ENCODE assay signal across 12 cellular contexts in the genomic region with DNA sequence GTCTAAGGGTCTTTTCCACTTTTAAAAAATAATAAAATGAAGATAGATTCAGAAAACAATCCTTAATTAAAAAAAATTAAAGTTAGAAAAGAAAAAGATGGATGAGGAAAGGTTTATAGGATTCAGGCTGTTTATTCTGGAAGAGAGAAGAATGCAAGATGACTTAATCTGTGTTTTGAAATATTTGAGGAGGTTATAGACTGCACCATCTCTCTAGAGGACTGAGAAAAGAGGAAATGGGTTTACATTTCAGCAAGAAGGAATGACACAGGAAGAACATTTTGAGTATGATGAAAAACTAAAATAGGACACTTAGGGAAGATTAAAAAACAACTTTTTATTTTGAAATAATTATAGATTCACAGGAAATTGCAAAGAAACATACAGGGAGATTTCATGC.
DNase-seq lines count a peak whose midpoint lies in the region; ATAC-seq and TF ChIP-seq lines count a peak whose summit lies in the region.
"Had no signal": no experiment of that assay in that cellular context is flagged by ENCODE, and none has a peak within 500 bp of the region (broad histone marks: within the 10 kb centered on the region; RNA-seq: fewer than 3 reads in every experiment).

No MANE protein-coding gene starts in this region.

- H3K9me2 ChIP-seq in OCI-LY7 (ENCODE audit: insufficient read depth, low read length) = no peaks in the 10 kb centered on the region

- no peak overlapping the region for H3K27ac ChIP-seq in OCI-LY7 (ENCODE audit: low read depth, low read length, poor library complexity, severe bottlenecking)
- no peak overlapping the region for H3K27ac ChIP-seq in lower lobe of right lung
- peak overlapping the region in 2 of 4 donors; percentile 58 to 70 for H3K27ac ChIP-seq in tibial nerve
- H3K27ac ChIP-seq: SJCRH30 had no signal

- no TSS peak for BruUV-seq in OCI-LY7 (replicated peaks; lab: Mats Ljungman, UMichigan)

- no peaks in the 10 kb centered on the region for H3K79me2 ChIP-seq in OCI-LY7 (ENCODE audit: insufficient read depth, low read depth, low read length)

- H3K9me3 ChIP-seq in OCI-LY7 (ENCODE audit: low read length) (no peaks in the 10 kb centered on the region), lower lobe of right lung (no peaks in the 10 kb centered on the region), tibial nerve (no peaks in the 10 kb centered on the region)

- DNase-seq in GM03348 (ENCODE audit: low spot score) (peak; percentile 70), OCI-LY7 (ENCODE audit: low spot score) (no peak), lower lobe of right lung (no peak), tibial nerve (ENCODE audit: low spot score in 2 of 2) (no peak), kidney glomerular epithelial cell (lab: John Stamatoyannopoulos, UW) (no peak)
- no peak for DNase-seq in stimulated activated CD4-positive, alpha-beta T cell treated with anti-CD3 and anti-CD28 coated beads, Interleukin-4, amount 100 ng/mL, for 1 hour
- DNase-seq: activated T-cell treated with anti-CD3 and anti-CD28 coated beads, Interleukin-2, amount 50 U/mL, for 72 hours; DMS 273 treated with DMSO at 0.1 percent for 48 hours; SJCRH30; stimulated activated CD4-positive, alpha-beta T cell treated with anti-CD3 and anti-CD28 coated beads, Interleukin-4, amount 100 ng/mL, for 4 hours had no signal

- H3K4me1 ChIP-seq in OCI-LY7 (ENCODE audit: insufficient read depth, low read length, poor library complexity, severe bottlenecking) (peaks cover 17% of the 10 kb centered on the region), lower lobe of right lung (peaks cover 17% of the 10 kb centered on the region), tibial nerve (peaks cover 0 to 52% (median 15%) of the 10 kb centered on the region in 4 donors)

- peak in 1 of 2 donors; percentile 61 for TF ChIP-seq EP300 in tibial nerve (IDR thresholded peaks at IDR 0.05)

- no peaks in the 10 kb centered on the region for H4K20me1 ChIP-seq in OCI-LY7 (ENCODE audit: insufficient read depth, low read length)

- intact Hi-C loops in OCI-LY7 (cut with micrococcal nuclease; ENCODE audit: unreplicated experiment) = no loop called here
- intact Hi-C loops in lower lobe of right lung (cut with DNase I) = no loop called here

- H3K4me3 ChIP-seq in OCI-LY7 (ENCODE audit: low read depth, low read length, poor library complexity, severe bottlenecking) (no peak overlapping the region), lower lobe of right lung (no peak overlapping the region), tibial nerve (no peak overlapping the region)
- H3K4me3 ChIP-seq: SJCRH30 had no signal

- no peak for TF ChIP-seq POLR2A in tibial nerve (IDR thresholded peaks at IDR 0.05)

- TF ChIP-seq CTCF in OCI-LY7 (conservative IDR thresholded peaks at IDR 0.05; ENCODE audit: low read length) = no peak
- TF ChIP-seq CTCF in lower lobe of right lung (IDR thresholded peaks at IDR 0.05) = no peak
- TF ChIP-seq CTCF in tibial nerve (IDR thresholded peaks at IDR 0.05) = no peak

- POLR2A ChIA-PET in OCI-LY7 (lab: Charles Lee) = interaction anchor here (0.6 kb wide), 1 partner anchor 110 kb away, joined by 3 read pairs; no protein-coding TSS in a partner anchor

- no peak overlapping the region for H2AFZ ChIP-seq in OCI-LY7 (ENCODE audit: low read length)

- H3K4me2 ChIP-seq in OCI-LY7 (ENCODE audit: low read length) = peak overlapping the region; percentile 5; the same call in 1 of the 2 replicates

- CTCF ChIA-PET in OCI-LY7 (lab: Charles Lee; ENCODE audit: unreplicated experiment) = no interaction called here

- ATAC-seq in GM21737 (IDR thresholded peaks at IDR 0.05; ENCODE audit: unreplicated experiment) = peak; percentile 39
- ATAC-seq in lower lobe of right lung = peak; percentile 48 to 65
- ATAC-seq in GM18520 (IDR thresholded peaks at IDR 0.05; ENCODE audit: unreplicated experiment) = no peak
- ATAC-seq: activated T-cell treated with anti-CD3 and anti-CD28 coated beads, Interleukin-2, amount 50 U/mL, for 72 hours had no signal

- no peaks in the 10 kb centered on the region for H3K36me3 ChIP-seq in OCI-LY7 (ENCODE audit: insufficient read depth, low read length)
- H3K36me3 ChIP-seq in lower lobe of right lung = no peaks in the 10 kb centered on the region
- no peaks in the 10 kb centered on the region for H3K36me3 ChIP-seq in tibial nerve
- H3K36me3 ChIP-seq: SJCRH30 had no signal

- H3K27me3 ChIP-seq in lower lobe of right lung (ENCODE audit: low read depth) (no peaks in the 10 kb centered on the region), tibial nerve (no peaks in the 10 kb centered on the region)
- H3K27me3 ChIP-seq: SJCRH30 had no signal
